10 cellular contexts compared by ENCODE assay signal in genomic region chr10:97355571-97355975, GRCh38. TPM values are rescaled to one million over a fixed set of nuclear protein-coding genes. Genes with fewer than 3 reads are reported as not detected.
A peak's percentile ranks its signal among the peaks of the same experiment; 100 is the strongest.
DNase-seq lines count a peak whose midpoint lies in the region; ATAC-seq, FAIRE-seq and TF ChIP-seq lines count a peak whose summit lies in the region.
"Had no signal": no experiment of that assay in that cellular context is flagged by ENCODE, and none has a peak within 500 bp of the region (broad histone marks: within the 10 kb centered on the region; RNA-seq: fewer than 3 reads in every experiment).

No MANE protein-coding gene starts in this region.

- no peak for FAIRE-seq in GM12878 (lab: Jason Lieb, UNC)
- FAIRE-seq: HTR-8/SVneo had no signal

- no peak for TF ChIP-seq POLR2A in GM12878 (IDR thresholded peaks at IDR 0.05; ENCODE audit: low read depth, low read length)

- H3K27me3 ChIP-seq in GM12878 (replicated peaks in 1 of 2; ENCODE audit: control insufficient read depth in 2 of 2, insufficient read depth in 2 of 2, low read length in 1 of 2), result no peaks in the 10 kb centered on the region
- H3K27me3 ChIP-seq in kidney epithelial cell (ENCODE audit: control insufficient read depth, insufficient read depth, low read length), result no peaks in the 10 kb centered on the region
- H3K27me3 ChIP-seq in upper lobe of right lung, result no peaks in the 10 kb centered on the region

- no peaks in the 10 kb centered on the region for H3K27me3 Mint-ChIP-seq in activated CD4-positive, alpha-beta memory T cell treated with anti-CD3 and anti-CD28 coated beads, Interleukin-2, amount 10 ng/mL, durations not matched to agents 7 days and 5 days
- H3K27me3 Mint-ChIP-seq in activated CD4-positive, alpha-beta memory T cell treated with anti-CD3 and anti-CD28 coated beads for 36 hours, result no peaks in the 10 kb centered on the region

- H3K27ac Mint-ChIP-seq in activated CD4-positive, alpha-beta memory T cell treated with anti-CD3 and anti-CD28 coated beads, Interleukin-2, amount 10 ng/mL, durations not matched to agents 7 days and 5 days, result peak overlapping the region; percentile 9
- H3K27ac Mint-ChIP-seq in activated CD4-positive, alpha-beta memory T cell treated with anti-CD3 and anti-CD28 coated beads for 36 hours, result no peak overlapping the region

- POLR2A ChIA-PET in activated CD4-positive, alpha-beta memory T cell treated with anti-CD3 and anti-CD28 coated beads, Interleukin-2, amount 10 ng/mL, durations not matched to agents 7 days and 5 days (lab: Charles Lee), result no interaction called here
- POLR2A ChIA-PET in activated CD4-positive, alpha-beta memory T cell treated with anti-CD3 and anti-CD28 coated beads for 36 hours (lab: Charles Lee), result no interaction called here
- POLR2A ChIA-PET in GM12878 (lab: Charles Lee), result no interaction called here

- H3K4me1 Mint-ChIP-seq in activated CD4-positive, alpha-beta memory T cell treated with anti-CD3 and anti-CD28 coated beads, Interleukin-2, amount 10 ng/mL, durations not matched to agents 7 days and 5 days, result peaks cover 12% of the 10 kb centered on the region
- no peaks in the 10 kb centered on the region for H3K4me1 Mint-ChIP-seq in activated CD4-positive, alpha-beta memory T cell treated with anti-CD3 and anti-CD28 coated beads for 36 hours (ENCODE audit: low read depth)

- SMC1A ChIA-PET in GM12878 (lab: Charles Lee; ENCODE audit: uncharacterized antibody, unreplicated experiment), result interaction anchor here (1.0 kb wide), 1 partner anchor 77 kb away, joined by 3 read pairs; no protein-coding TSS in a partner anchor

- RAD21 ChIA-PET in GM12878 (lab: Charles Lee; ENCODE audit: unreplicated experiment), result interaction anchor here (1.8 kb wide), 1 partner anchor 77 kb away, joined by 4 read pairs; no protein-coding TSS in a partner anchor

- TF ChIP-seq CTCF in GM12878 (IDR thresholded peaks at IDR 0.05 in 2 of 3, conservative IDR thresholded peaks at IDR 0.05 in 1 of 3; ENCODE audit: control insufficient read depth in 2 of 3, extremely low read depth in 1 of 3, insufficient read depth in 1 of 3, low read depth in 3 of 3, low read length in 3 of 3) (peak in 1 of 3 experiments; percentile 37; a peak in 1 of 6 replicates), kidney epithelial cell (IDR thresholded peaks at IDR 0.05; ENCODE audit: insufficient read depth, low read length, poor library complexity, severe bottlenecking) (peak; percentile 37), upper lobe of right lung (IDR thresholded peaks at IDR 0.05) (peak; percentile 43)

- H3K36me3 ChIP-seq in GM12878 (ENCODE audit: control insufficient read depth in 2 of 2, insufficient read depth in 2 of 2, low read length in 1 of 2) (peaks cover 10 to 26% of the 10 kb centered on the region in 2 experiments), kidney epithelial cell (ENCODE audit: control insufficient read depth, insufficient read depth, low read length) (no peaks in the 10 kb centered on the region), upper lobe of right lung (no peaks in the 10 kb centered on the region)

- CTCF ChIA-PET in activated CD4-positive, alpha-beta memory T cell treated with anti-CD3 and anti-CD28 coated beads, Interleukin-2, amount 10 ng/mL, durations not matched to agents 7 days and 5 days (lab: Charles Lee), result interaction anchor here (0.6 to 1.3 kb wide), 3 partner anchors 36 to 77 kb away, joined by 3 to 5 read pairs (median 3); no protein-coding TSS in a partner anchor
- CTCF ChIA-PET in activated CD4-positive, alpha-beta memory T cell treated with anti-CD3 and anti-CD28 coated beads for 36 hours (lab: Charles Lee), result interaction anchor here (1.2 to 1.8 kb wide), 3 partner anchors 64 to 81 kb away, joined by 3 to 8 read pairs (median 6); no protein-coding TSS in a partner anchor
- CTCF ChIA-PET in GM12878 (lab: Yijun Ruan, JAX), result interaction anchor here (0.8 to 3.9 kb wide), 2 partner anchors 77 to 81 kb away, joined by 4 to 26 read pairs; no protein-coding TSS in a partner anchor

- H3K79me2 ChIP-seq in GM12878 (ENCODE audit: control insufficient read depth, insufficient read depth, low read length), result no peaks in the 10 kb centered on the region

- intact Hi-C loops in activated CD4-positive, alpha-beta memory T cell treated with anti-CD3 and anti-CD28 coated beads for 36 hours (cut with micrococcal nuclease), result no loop called here
- intact Hi-C loops in GM12878 (cut with micrococcal nuclease; ENCODE audit: unreplicated experiment) (no loop called here), upper lobe of right lung (cut with DNase I) (no loop called here)

- H3K4me3 ChIP-seq in GM12878 (no peak overlapping the region), kidney epithelial cell (ENCODE audit: low read depth, low read length) (no peak overlapping the region), upper lobe of right lung (no peak overlapping the region)

- ATAC-seq in GM12878 (no peak), upper lobe of right lung (peak; percentile 59), HG03520 (IDR thresholded peaks at IDR 0.05; ENCODE audit: unreplicated experiment) (no peak)

- DNase-seq in activated CD4-positive, alpha-beta memory T cell treated with anti-CD3 and anti-CD28 coated beads, Interleukin-2, amount 10 ng/mL, durations not matched to agents 7 days and 5 days, result no peak
- DNase-seq in activated CD4-positive, alpha-beta memory T cell treated with anti-CD3 and anti-CD28 coated beads for 36 hours, result no peak
- DNase-seq in GM12878 (ENCODE audit: low read depth, low spot score) (no peak), kidney epithelial cell (ENCODE audit: low read depth) (no peak), upper lobe of right lung (no peak), NCI-H510A (lab: John Stamatoyannopoulos, UW) (no peak)
- DNase-seq in stimulated activated CD4-positive, alpha-beta T cell treated with anti-CD3 and anti-CD28 coated beads, Interleukin-2, amount 100 ng/mL, for 24 hours, result no peak
- DNase-seq: activated naive CD4-positive, alpha-beta T cell treated with Interleukin-2 at 50 U/mL for 16 hours had no signal

- H3K27ac ChIP-seq in GM12878 (ENCODE audit: control insufficient read depth, insufficient read depth), result no peak overlapping the region
- peak overlapping the region; percentile 36 for H3K27ac ChIP-seq in upper lobe of right lung

- BruUV-seq in GM12878 (replicated peaks; lab: Mats Ljungman, UMichigan), result no TSS peak

- H3K36me3 Mint-ChIP-seq in activated CD4-positive, alpha-beta memory T cell treated with anti-CD3 and anti-CD28 coated beads, Interleukin-2, amount 10 ng/mL, durations not matched to agents 7 days and 5 days (ENCODE audit: low read depth), result peaks cover 5% of the 10 kb centered on the region
- peaks cover 22% of the 10 kb centered on the region for H3K36me3 Mint-ChIP-seq in activated CD4-positive, alpha-beta memory T cell treated with anti-CD3 and anti-CD28 coated beads for 36 hours

- no peak for TF ChIP-seq EP300 in GM12878 (IDR thresholded peaks at IDR 0.05; ENCODE audit: borderline replicate concordance in 1 of 2, control insufficient read depth in 1 of 2, low read depth in 2 of 2, low read length in 2 of 2)

- H3K4me2 ChIP-seq in GM12878 (ENCODE audit: control insufficient read depth, insufficient read depth), result no peak overlapping the region

- no peaks in the 10 kb centered on the region for H3K9me3 Mint-ChIP-seq in activated CD4-positive, alpha-beta memory T cell treated with anti-CD3 and anti-CD28 coated beads, Interleukin-2, amount 10 ng/mL, durations not matched to agents 7 days and 5 days
- H3K9me3 Mint-ChIP-seq in activated CD4-positive, alpha-beta memory T cell treated with anti-CD3 and anti-CD28 coated beads for 36 hours, result no peaks in the 10 kb centered on the region

- H3K9me3 ChIP-seq in GM12878 (replicated peaks; ENCODE audit: control insufficient read depth, insufficient read depth, low read length) (no peaks in the 10 kb centered on the region), upper lobe of right lung (no peaks in the 10 kb centered on the region)

- WGBS in GM12878 (ENCODE audit: insufficient coverage, insufficient replicate concordance, low lambda C conversion rate, missing lambda C conversion rate), result 61% methylated on average over 5 of the region's 5 CpGs

- in situ Hi-C loops in GM12878 (cut with MboI), result no loop called here

- no peak overlapping the region for H3K4me3 Mint-ChIP-seq in activated CD4-positive, alpha-beta memory T cell treated with anti-CD3 and anti-CD28 coated beads, Interleukin-2, amount 10 ng/mL, durations not matched to agents 7 days and 5 days
- H3K4me3 Mint-ChIP-seq in activated CD4-positive, alpha-beta memory T cell treated with anti-CD3 and anti-CD28 coated beads for 36 hours, result no peak overlapping the region

- H2AFZ ChIP-seq in GM12878 (ENCODE audit: control insufficient read depth, low read depth, low read length), result no peak overlapping the region

- peak; percentile 34 for TF ChIP-seq RAD21 in GM12878 (IDR thresholded peaks at IDR 0.05; ENCODE audit: insufficient read depth, low read depth, low read length)

- H3K9ac ChIP-seq in GM12878 (ENCODE audit: control insufficient read depth, insufficient read depth, low read length), result no peak overlapping the region

- no peaks in the 10 kb centered on the region for H4K20me1 ChIP-seq in GM12878 (ENCODE audit: control insufficient read depth, insufficient read depth)

- no peaks in the 10 kb centered on the region for H3K4me1 ChIP-seq in GM12878 (ENCODE audit: control insufficient read depth, insufficient read depth, low read length)
- peaks cover 8% of the 10 kb centered on the region for H3K4me1 ChIP-seq in upper lobe of right lung

RNA-seq across cellular contexts. Expression of gene FRAT2, which starts 21.0 kb away (rescaled TPM):
- total RNA-seq in activated CD4-positive, alpha-beta memory T cell treated with anti-CD3 and anti-CD28 coated beads, Interleukin-2, amount 10 ng/mL, durations not matched to agents 7 days and 5 days, result 10 to 100 TPM; 11.1 to 11.5 TPM
- 1 to 10 TPM; 5.1 to 5.3 TPM for total RNA-seq in activated CD4-positive, alpha-beta memory T cell treated with anti-CD3 and anti-CD28 coated beads for 36 hours
- 5.0 TPM in 2 replicates for total RNA-seq in GM12878 (2013; cell fraction: nucleolus; rRNA removed)
- total RNA-seq in GM12878 (2014; rRNA removed) (5.0 and 5.9 TPM in 2 replicates), GM12878 (2014; rRNA removed; fragmentation: Illumina TruSeq; extraction: Trizol) (3.5 and 4.1 TPM in 2 replicates), GM12878 (2021) (5.2 and 5.6 TPM in 2 replicates), kidney epithelial cell (10.7 and 13.6 TPM in 2 replicates), upper lobe of right lung (20.4 TPM)
- polyA plus RNA-seq in GM12878 (2011; ENCODE audit: low read depth), result 1.2 TPM
- polyA plus RNA-seq in GM12878 (2011; rRNA removed) (3.9 and 4.4 TPM in 2 replicates), GM12878 (2014; fragmentation: Illumina TruSeq; extraction: Trizol) (2.9 and 3.8 TPM in 2 replicates), GM12878 (2014; fragmentation: Nextera tagmentation; extraction: Ambion mirVana) (1 to 10 TPM in 1 of 2 experiments, under 1 TPM in 1; 0.69 to 1.8 TPM), GM12878 (2014; rRNA removed) (4.4 and 5.0 TPM in 2 replicates), GM12878 (2016; fragmentation: Nextera tagmentation; extraction: Ambion mirVana) (1 to 10 TPM; 1.3 to 2.2 TPM)
- polyA plus RNA-seq in GM12878 (2011; cell fraction: cytosol; rRNA removed), result 4.3 and 4.4 TPM in 2 replicates
- 2.6 and 4.1 TPM in 2 replicates for polyA plus RNA-seq in GM12878 (2011; cell fraction: nucleus; rRNA removed)
- polyA plus RNA-seq in GM12878 (2012), result 2.5 TPM in 2 replicates
- 1.8 and 2.6 TPM in 2 replicates for polyA minus RNA-seq in GM12878 (2011; rRNA and poly(A)+ RNA removed)
- 2.0 TPM in 2 replicates for polyA minus RNA-seq in GM12878 (2011; cell fraction: cytosol; rRNA and poly(A)+ RNA removed)
- 1.7 and 3.3 TPM in 2 replicates for polyA minus RNA-seq in GM12878 (2011; cell fraction: nucleus; rRNA and poly(A)+ RNA removed)

RNA-seq across cellular contexts. Expression of gene FRAT1, which starts 36.5 kb away (rescaled TPM):
- total RNA-seq in activated CD4-positive, alpha-beta memory T cell treated with anti-CD3 and anti-CD28 coated beads, Interleukin-2, amount 10 ng/mL, durations not matched to agents 7 days and 5 days, result 1 to 10 TPM; 6.9 to 7.6 TPM
- total RNA-seq in activated CD4-positive, alpha-beta memory T cell treated with anti-CD3 and anti-CD28 coated beads for 36 hours, result 1 to 10 TPM; 2.1 TPM
- 0.94 and 1.3 TPM in 2 replicates for total RNA-seq in GM12878 (2013; cell fraction: nucleolus; rRNA removed)
- total RNA-seq in GM12878 (2014; rRNA removed) (0.44 and 0.73 TPM in 2 replicates), GM12878 (2014; rRNA removed; fragmentation: Illumina TruSeq; extraction: Trizol) (0.28 and 0.36 TPM in 2 replicates), GM12878 (2021) (0.56 and 0.67 TPM in 2 replicates), kidney epithelial cell (2.4 and 2.6 TPM in 2 replicates), upper lobe of right lung (10.4 TPM)
- polyA plus RNA-seq in GM12878 (2011; ENCODE audit: low read depth), result not detected
- polyA plus RNA-seq in GM12878 (2011; rRNA removed) (0.19 and 0.20 TPM in 2 replicates), GM12878 (2014; fragmentation: Illumina TruSeq; extraction: Trizol) (0.13 TPM in 1 of 2 replicates, not detected in the other), GM12878 (2014; fragmentation: Nextera tagmentation; extraction: Ambion mirVana) (under 1 TPM; 0.07 to 0.08 TPM), GM12878 (2014; rRNA removed) (0.19 and 0.65 TPM in 2 replicates), GM12878 (2016; fragmentation: Nextera tagmentation; extraction: Ambion mirVana) (under 1 TPM; 0.11 to 0.32 TPM)
- polyA plus RNA-seq in GM12878 (2011; cell fraction: cytosol; rRNA removed), result 0.20 and 0.21 TPM in 2 replicates
- 0.30 and 0.32 TPM in 2 replicates for polyA plus RNA-seq in GM12878 (2011; cell fraction: nucleus; rRNA removed)
- 0.62 and 0.70 TPM in 2 replicates for polyA plus RNA-seq in GM12878 (2012)
- 0.22 and 0.31 TPM in 2 replicates for polyA minus RNA-seq in GM12878 (2011; rRNA and poly(A)+ RNA removed)
- 0.40 and 0.62 TPM in 2 replicates for polyA minus RNA-seq in GM12878 (2011; cell fraction: cytosol; rRNA and poly(A)+ RNA removed)
- 0.48 and 1.1 TPM in 2 replicates for polyA minus RNA-seq in GM12878 (2011; cell fraction: nucleus; rRNA and poly(A)+ RNA removed)

RNA-seq across cellular contexts. Expression of gene RRP12, which starts 45.6 kb away (rescaled TPM):
- total RNA-seq in activated CD4-positive, alpha-beta memory T cell treated with anti-CD3 and anti-CD28 coated beads, Interleukin-2, amount 10 ng/mL, durations not matched to agents 7 days and 5 days, result 10 to 100 TPM; 16.2 to 18.1 TPM
- 10 to 100 TPM; 40.4 to 41.8 TPM for total RNA-seq in activated CD4-positive, alpha-beta memory T cell treated with anti-CD3 and anti-CD28 coated beads for 36 hours
- total RNA-seq in GM12878 (2013; cell fraction: nucleolus; rRNA removed), result 71.8 and 82.0 TPM in 2 replicates
- total RNA-seq in GM12878 (2014; rRNA removed), result 27.2 and 32.6 TPM in 2 replicates
- total RNA-seq in GM12878 (2014; rRNA removed; fragmentation: Illumina TruSeq; extraction: Trizol), result 14.6 and 14.9 TPM in 2 replicates
- 47.7 and 48.3 TPM in 2 replicates for total RNA-seq in GM12878 (2021)
- polyA plus RNA-seq in GM12878 (2011; ENCODE audit: low read depth), result 9.1 TPM
- 5.0 and 13.9 TPM in 2 replicates for polyA plus RNA-seq in GM12878 (2011; rRNA removed)
- polyA plus RNA-seq in GM12878 (2011; cell fraction: cytosol; rRNA removed), result 8.6 and 8.9 TPM in 2 replicates
- polyA plus RNA-seq in GM12878 (2011; cell fraction: nucleus; rRNA removed), result 38.5 and 56.3 TPM in 2 replicates
- 14.7 and 17.0 TPM in 2 replicates for polyA plus RNA-seq in GM12878 (2012)
- 5.1 and 16.5 TPM in 2 replicates for polyA plus RNA-seq in GM12878 (2014; fragmentation: Illumina TruSeq; extraction: Trizol)
- 1 to 10 TPM; 5.3 to 5.7 TPM for polyA plus RNA-seq in GM12878 (2014; fragmentation: Nextera tagmentation; extraction: Ambion mirVana)
- 17.1 and 22.1 TPM in 2 replicates for polyA plus RNA-seq in GM12878 (2014; rRNA removed)
- polyA plus RNA-seq in GM12878 (2016; fragmentation: Nextera tagmentation; extraction: Ambion mirVana), result 10 to 100 TPM; 47.2 to 48.7 TPM
- polyA minus RNA-seq in GM12878 (2011; rRNA and poly(A)+ RNA removed), result 19.9 and 23.0 TPM in 2 replicates
- 7.4 and 14.5 TPM in 2 replicates for polyA minus RNA-seq in GM12878 (2011; cell fraction: cytosol; rRNA and poly(A)+ RNA removed)
- 22.7 and 41.5 TPM in 2 replicates for polyA minus RNA-seq in GM12878 (2011; cell fraction: nucleus; rRNA and poly(A)+ RNA removed)
- 42.6 and 43.4 TPM in 2 replicates for total RNA-seq in kidney epithelial cell
- 23.7 TPM for total RNA-seq in upper lobe of right lung
